In the genomic region with DNA sequence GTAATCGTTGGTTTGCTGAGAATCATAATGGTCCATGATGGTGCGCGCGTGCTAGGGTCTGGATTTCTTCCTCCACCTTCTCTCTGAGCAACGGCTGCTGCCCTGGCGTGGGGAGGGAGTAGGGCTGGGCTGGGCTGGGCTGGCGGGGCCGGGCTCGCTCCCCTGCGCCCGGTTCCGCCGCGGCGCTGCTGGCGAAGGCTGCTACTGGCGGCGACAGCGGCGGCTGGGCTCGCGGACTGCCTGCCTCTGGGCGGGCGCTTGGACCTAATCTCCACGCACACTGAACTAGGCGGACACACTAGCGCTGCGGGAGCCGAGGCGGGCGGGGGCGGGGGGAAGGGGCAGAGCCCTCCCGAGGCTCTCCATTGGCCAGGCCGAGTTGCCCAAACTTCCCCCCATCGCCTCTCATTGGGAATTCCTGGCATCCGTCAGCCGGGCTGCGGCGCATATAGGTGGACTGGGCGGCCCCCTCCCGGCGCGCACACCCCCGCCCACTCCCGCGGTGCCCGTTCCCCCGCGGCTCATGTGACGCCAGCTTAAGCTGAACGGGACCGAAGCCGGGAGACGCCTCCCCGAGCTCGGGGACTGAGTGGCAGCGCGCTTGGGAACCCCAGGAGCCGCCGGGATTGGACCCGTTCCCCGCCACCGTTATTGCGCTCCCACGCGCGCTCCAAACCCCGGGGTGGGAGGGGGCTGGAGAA, we compare ENCODE assay signal across 1 cellular context.
TF ChIP-seq lines count a peak whose summit lies in the region.

ACTN1 (minus strand) TSS at position 282 of the 701 bp plus-strand sequence; CDS start at position 36, 246 bp downstream.

TF ChIP-seq in GM12878, 131 proteins besides CTCF, POLR2A, EP300 and RAD21 (continued from another document and continues in another):
- TF ChIP-seq YY1 (IDR thresholded peaks at IDR 0.05; ENCODE audit: low read depth, low read length) (no peak), E2F8 (IDR thresholded peaks at IDR 0.05; ENCODE audit: low read depth, partially characterized antibody) (no peak), ZNF384 (IDR thresholded peaks at IDR 0.05; ENCODE audit: borderline replicate concordance, low read depth, low read length) (no peak), SMC3 (IDR thresholded peaks at IDR 0.05; ENCODE audit: borderline replicate concordance, low read length) (no peak), CREB1 (IDR thresholded peaks at IDR 0.05; ENCODE audit: low read depth) (no peak), ZZZ3 (IDR thresholded peaks at IDR 0.05; ENCODE audit: control insufficient read depth, insufficient read length, low read depth) (no peak), MEF2A (IDR thresholded peaks at IDR 0.05; ENCODE audit: insufficient read depth, low read depth, low read length) (no peak), GATAD2B (conservative IDR thresholded peaks at IDR 0.05; ENCODE audit: low read depth) (0 out of 2 replicates have a peak, but pooled peaks have one; percentile 43), HSF1 (IDR thresholded peaks at IDR 0.05; ENCODE audit: low read depth, low read length) (no peak), HDGF (IDR thresholded peaks at IDR 0.05) (no peak), TAF1 (IDR thresholded peaks at IDR 0.05; ENCODE audit: borderline replicate concordance, low read depth, low read length) (no peak), HDAC6 (IDR thresholded peaks at IDR 0.05; ENCODE audit: unreplicated experiment) (no peak), CBX5 (IDR thresholded peaks at IDR 0.05; ENCODE audit: low read depth) (no peak), BMI1 (IDR thresholded peaks at IDR 0.05; ENCODE audit: borderline replicate concordance) (no peak), RFX5 (IDR thresholded peaks at IDR 0.05; ENCODE audit: low read depth, low read length) (no peak), EED (IDR thresholded peaks at IDR 0.05; ENCODE audit: low read depth) (no peak), ASH2L (IDR thresholded peaks at IDR 0.05; ENCODE audit: borderline replicate concordance, low read depth) (no peak), KDM1A (IDR thresholded peaks at IDR 0.05; ENCODE audit: borderline replicate concordance) (no peak), TCF7 (IDR thresholded peaks at IDR 0.05; ENCODE audit: borderline replicate concordance) (no peak), YBX1 (IDR thresholded peaks at IDR 0.05) (no peak), PBX3 (IDR thresholded peaks at IDR 0.05; ENCODE audit: insufficient replicate concordance, low read depth, low read length) (peak; percentile 92), ATF7 (IDR thresholded peaks at IDR 0.05; ENCODE audit: low read depth) (no peak), MYB (IDR thresholded peaks at IDR 0.05; ENCODE audit: borderline replicate concordance, low read depth, low read length) (no peak), ETV6 (conservative IDR thresholded peaks at IDR 0.05 in 1 of 2, IDR thresholded peaks at IDR 0.05 in 1 of 2; ENCODE audit: borderline replicate concordance in 1 of 2, low read depth in 1 of 2) (no peak), NRF1 (conservative IDR thresholded peaks at IDR 0.05; ENCODE audit: low read depth, low read length) (no peak), SMAD5 (IDR thresholded peaks at IDR 0.05; ENCODE audit: low read depth) (no peak), TCF3 (IDR thresholded peaks at IDR 0.05; ENCODE audit: borderline replicate concordance, insufficient read depth, low read depth, low read length) (no peak), JUND (IDR thresholded peaks at IDR 0.05; ENCODE audit: low read depth, low read length) (no peak), LARP7 (IDR thresholded peaks at IDR 0.05) (no peak), FOS (IDR thresholded peaks at IDR 0.05; ENCODE audit: borderline replicate concordance, extremely low read depth, insufficient read length) (peak; percentile 19), SUPT20H (IDR thresholded peaks at IDR 0.05; ENCODE audit: borderline replicate concordance, control insufficient read depth, low read depth, low read length) (no peak), SIN3A (IDR thresholded peaks at IDR 0.05; ENCODE audit: low read depth, low read length) (no peak), SUZ12 (IDR thresholded peaks at IDR 0.05; ENCODE audit: unreplicated experiment) (peak; percentile 76), ZBED1 (IDR thresholded peaks at IDR 0.05; ENCODE audit: borderline replicate concordance) (no peak), SMAD1 (IDR thresholded peaks at IDR 0.05; ENCODE audit: low read depth, partially characterized antibody) (no peak), NFIC (IDR thresholded peaks at IDR 0.05; ENCODE audit: low read depth, low read length) (no peak), TCF12 (IDR thresholded peaks at IDR 0.05; ENCODE audit: low read depth, low read length) (no peak), MYC (IDR thresholded peaks at IDR 0.05; ENCODE audit: insufficient read depth, insufficient read length, insufficient replicate concordance, low read length, severe bottlenecking) (no peak), PAX5 (IDR thresholded peaks at IDR 0.05; ENCODE audit: borderline replicate concordance, low read depth, low read length) (no peak), NR2C1 (IDR thresholded peaks at IDR 0.05) (no peak), TBL1XR1 (IDR thresholded peaks at IDR 0.05; ENCODE audit: low read depth, low read length) (no peak), JUNB (IDR thresholded peaks at IDR 0.05) (no peak), CHD4 (IDR thresholded peaks at IDR 0.05) (no peak), ESRRA (IDR thresholded peaks at IDR 0.05; ENCODE audit: low read length) (no peak), SKIL (IDR thresholded peaks at IDR 0.05; ENCODE audit: low read depth, poor library complexity, severe bottlenecking) (no peak), CHD2 (IDR thresholded peaks at IDR 0.05; ENCODE audit: borderline replicate concordance, low read depth, low read length) (peak; percentile 38; the same call in 1 of the 2 replicates), DPF2 (IDR thresholded peaks at IDR 0.05) (peak; percentile 61)
- TF ChIP-seq, protein P1, sequence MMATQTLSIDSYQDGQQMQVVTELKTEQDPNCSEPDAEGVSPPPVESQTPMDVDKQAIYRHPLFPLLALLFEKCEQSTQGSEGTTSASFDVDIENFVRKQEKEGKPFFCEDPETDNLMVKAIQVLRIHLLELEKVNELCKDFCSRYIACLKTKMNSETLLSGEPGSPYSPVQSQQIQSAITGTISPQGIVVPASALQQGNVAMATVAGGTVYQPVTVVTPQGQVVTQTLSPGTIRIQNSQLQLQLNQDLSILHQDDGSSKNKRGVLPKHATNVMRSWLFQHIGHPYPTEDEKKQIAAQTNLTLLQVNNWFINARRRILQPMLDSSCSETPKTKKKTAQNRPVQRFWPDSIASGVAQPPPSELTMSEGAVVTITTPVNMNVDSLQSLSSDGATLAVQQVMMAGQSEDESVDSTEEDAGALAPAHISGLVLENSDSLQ (IDR thresholded peaks at IDR 0.05): peak; percentile 97
- TF ChIP-seq, protein P2, sequence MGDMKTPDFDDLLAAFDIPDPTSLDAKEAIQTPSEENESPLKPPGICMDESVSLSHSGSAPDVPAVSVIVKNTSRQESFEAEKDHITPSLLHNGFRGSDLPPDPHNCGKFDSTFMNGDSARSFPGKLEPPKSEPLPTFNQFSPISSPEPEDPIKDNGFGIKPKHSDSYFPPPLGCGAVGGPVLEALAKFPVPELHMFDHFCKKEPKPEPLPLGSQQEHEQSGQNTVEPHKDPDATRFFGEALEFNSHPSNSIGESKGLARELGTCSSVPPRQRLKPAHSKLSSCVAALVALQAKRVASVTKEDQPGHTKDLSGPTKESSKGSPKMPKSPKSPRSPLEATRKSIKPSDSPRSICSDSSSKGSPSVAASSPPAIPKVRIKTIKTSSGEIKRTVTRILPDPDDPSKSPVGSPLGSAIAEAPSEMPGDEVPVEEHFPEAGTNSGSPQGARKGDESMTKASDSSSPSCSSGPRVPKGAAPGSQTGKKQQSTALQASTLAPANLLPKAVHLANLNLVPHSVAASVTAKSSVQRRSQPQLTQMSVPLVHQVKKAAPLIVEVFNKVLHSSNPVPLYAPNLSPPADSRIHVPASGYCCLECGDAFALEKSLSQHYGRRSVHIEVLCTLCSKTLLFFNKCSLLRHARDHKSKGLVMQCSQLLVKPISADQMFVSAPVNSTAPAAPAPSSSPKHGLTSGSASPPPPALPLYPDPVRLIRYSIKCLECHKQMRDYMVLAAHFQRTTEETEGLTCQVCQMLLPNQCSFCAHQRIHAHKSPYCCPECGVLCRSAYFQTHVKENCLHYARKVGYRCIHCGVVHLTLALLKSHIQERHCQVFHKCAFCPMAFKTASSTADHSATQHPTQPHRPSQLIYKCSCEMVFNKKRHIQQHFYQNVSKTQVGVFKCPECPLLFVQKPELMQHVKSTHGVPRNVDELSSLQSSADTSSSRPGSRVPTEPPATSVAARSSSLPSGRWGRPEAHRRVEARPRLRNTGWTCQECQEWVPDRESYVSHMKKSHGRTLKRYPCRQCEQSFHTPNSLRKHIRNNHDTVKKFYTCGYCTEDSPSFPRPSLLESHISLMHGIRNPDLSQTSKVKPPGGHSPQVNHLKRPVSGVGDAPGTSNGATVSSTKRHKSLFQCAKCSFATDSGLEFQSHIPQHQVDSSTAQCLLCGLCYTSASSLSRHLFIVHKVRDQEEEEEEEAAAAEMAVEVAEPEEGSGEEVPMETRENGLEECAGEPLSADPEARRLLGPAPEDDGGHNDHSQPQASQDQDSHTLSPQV (IDR thresholded peaks at IDR 0.05): no peak
- TF ChIP-seq, protein P3, sequence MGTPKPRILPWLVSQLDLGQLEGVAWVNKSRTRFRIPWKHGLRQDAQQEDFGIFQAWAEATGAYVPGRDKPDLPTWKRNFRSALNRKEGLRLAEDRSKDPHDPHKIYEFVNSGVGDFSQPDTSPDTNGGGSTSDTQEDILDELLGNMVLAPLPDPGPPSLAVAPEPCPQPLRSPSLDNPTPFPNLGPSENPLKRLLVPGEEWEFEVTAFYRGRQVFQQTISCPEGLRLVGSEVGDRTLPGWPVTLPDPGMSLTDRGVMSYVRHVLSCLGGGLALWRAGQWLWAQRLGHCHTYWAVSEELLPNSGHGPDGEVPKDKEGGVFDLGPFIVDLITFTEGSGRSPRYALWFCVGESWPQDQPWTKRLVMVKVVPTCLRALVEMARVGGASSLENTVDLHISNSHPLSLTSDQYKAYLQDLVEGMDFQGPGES (IDR thresholded peaks at IDR 0.05): no peak
- TF ChIP-seq, protein P4, sequence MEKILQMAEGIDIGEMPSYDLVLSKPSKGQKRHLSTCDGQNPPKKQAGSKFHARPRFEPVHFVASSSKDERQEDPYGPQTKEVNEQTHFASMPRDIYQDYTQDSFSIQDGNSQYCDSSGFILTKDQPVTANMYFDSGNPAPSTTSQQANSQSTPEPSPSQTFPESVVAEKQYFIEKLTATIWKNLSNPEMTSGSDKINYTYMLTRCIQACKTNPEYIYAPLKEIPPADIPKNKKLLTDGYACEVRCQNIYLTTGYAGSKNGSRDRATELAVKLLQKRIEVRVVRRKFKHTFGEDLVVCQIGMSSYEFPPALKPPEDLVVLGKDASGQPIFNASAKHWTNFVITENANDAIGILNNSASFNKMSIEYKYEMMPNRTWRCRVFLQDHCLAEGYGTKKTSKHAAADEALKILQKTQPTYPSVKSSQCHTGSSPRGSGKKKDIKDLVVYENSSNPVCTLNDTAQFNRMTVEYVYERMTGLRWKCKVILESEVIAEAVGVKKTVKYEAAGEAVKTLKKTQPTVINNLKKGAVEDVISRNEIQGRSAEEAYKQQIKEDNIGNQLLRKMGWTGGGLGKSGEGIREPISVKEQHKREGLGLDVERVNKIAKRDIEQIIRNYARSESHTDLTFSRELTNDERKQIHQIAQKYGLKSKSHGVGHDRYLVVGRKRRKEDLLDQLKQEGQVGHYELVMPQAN (conservative IDR thresholded peaks at IDR 0.05): peak; percentile 11; the same call in 1 of the 2 replicates
